Comparison of ENCODE assay signal across 11 cellular contexts in the genomic region with DNA sequence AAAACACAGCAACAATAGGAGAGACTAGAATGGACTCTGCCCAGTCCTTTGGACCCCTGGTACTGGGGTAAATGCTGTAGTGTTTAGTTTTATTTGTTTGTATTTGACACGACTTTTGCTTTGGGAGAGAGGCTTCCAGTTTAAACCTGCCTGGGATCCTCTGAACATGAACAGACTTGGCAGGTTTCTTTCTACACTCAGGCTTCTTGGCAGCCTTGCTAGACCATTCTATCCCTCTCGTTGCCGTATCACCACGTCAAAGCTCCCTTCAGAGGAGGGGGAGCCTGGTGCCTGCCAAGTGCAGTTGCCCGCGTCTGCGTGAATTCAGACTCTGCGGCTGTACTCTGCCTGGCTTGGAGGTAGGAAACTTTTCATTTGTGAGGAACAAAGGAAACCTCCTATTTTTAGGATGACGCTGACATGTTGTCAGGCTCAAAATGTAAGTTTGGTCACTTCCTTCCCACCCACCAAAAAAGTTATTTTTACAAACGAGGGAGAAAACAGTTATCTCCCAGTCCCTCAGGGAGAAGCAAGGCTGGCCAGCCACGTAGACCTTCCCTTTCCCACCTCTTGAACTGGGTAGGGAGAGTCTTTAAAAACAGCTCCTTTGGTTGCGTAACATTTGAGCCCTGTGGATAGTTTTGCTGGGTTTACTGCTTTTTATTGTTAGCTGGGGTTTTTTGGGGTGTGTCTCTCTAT. TPM values are rescaled to one million over a fixed set of nuclear protein-coding genes. Genes with fewer than 3 reads are reported as not detected.
DNase-seq lines count a peak whose midpoint lies in the region; ATAC-seq, FAIRE-seq and TF ChIP-seq lines count a peak whose summit lies in the region.
"Had no signal": no experiment of that assay in that cellular context is flagged by ENCODE, and none has a peak within 500 bp of the region (broad histone marks: within the 10 kb centered on the region; RNA-seq: fewer than 3 reads in every experiment).

No MANE protein-coding gene starts in this region.

- no peak for TF ChIP-seq RAD21 in Ishikawa (IDR thresholded peaks at IDR 0.05; ENCODE audit: low read depth)

- no peak for TF ChIP-seq POLR2A in GM12891 (IDR thresholded peaks at IDR 0.05; ENCODE audit: low read depth, low read length)

- peak overlapping the region; percentile 52 to 63 (median 62) for H3K4me3 ChIP-seq in skeletal muscle tissue (ENCODE audit: low read length in 3 of 3)

- no peak for FAIRE-seq in GM12891 (lab: Jason Lieb, UNC)
- FAIRE-seq: islet of Langerhans had no signal

- ATAC-seq in GM19452 (IDR thresholded peaks at IDR 0.05; ENCODE audit: unreplicated experiment), result no peak
- ATAC-seq: stimulated activated naive CD8-positive, alpha-beta T cell treated with anti-CD3 and anti-CD28 coated beads, Interleukin-15, amount 100 ng/mL, for 72 hours had no signal

- H3K27ac ChIP-seq in caudate nucleus (ENCODE audit: low read depth, low read length) (peak overlapping the region; percentile 95), layer of hippocampus (ENCODE audit: low read depth, low read length) (peak overlapping the region; percentile 97), skeletal muscle tissue (ENCODE audit: low read depth, low read length) (peak overlapping the region; percentile 85)

- H3K36me3 ChIP-seq in skeletal muscle tissue (ENCODE audit: control insufficient read depth in 3 of 3, insufficient read depth in 3 of 3, low read length in 3 of 3), result peaks cover 0 to 4% (median 0%) of the 10 kb centered on the region in 3 donors

- peak in 39 of 61 donors; percentile 24 to 75 (median 46) for DNase-seq in caudate nucleus (lab: John Stamatoyannopoulos, UW)
- no peak for DNase-seq in NCI-H1048 (lab: John Stamatoyannopoulos, UW)
- DNase-seq in glomerular visceral epithelial cell (ENCODE audit: extremely low spot score), result no peak
- no peak for DNase-seq in GM12891 (ENCODE audit: insufficient read length, low spot score)
- DNase-seq: NCI-H510A treated with DMSO at 0.1 percent for 48 hours; stimulated activated naive CD8-positive, alpha-beta T cell treated with anti-CD3 and anti-CD28 coated beads, Interleukin-15, amount 100 ng/mL, for 72 hours had no signal

- no peak for TF ChIP-seq EP300 in Ishikawa (IDR thresholded peaks at IDR 0.05; ENCODE audit: borderline replicate concordance)

- H3K27me3 ChIP-seq in layer of hippocampus (ENCODE audit: control insufficient read depth, insufficient read depth, low read length), result no peaks in the 10 kb centered on the region
- H3K27me3 ChIP-seq in skeletal muscle tissue (ENCODE audit: control insufficient read depth in 3 of 3, insufficient read depth in 3 of 3, low read length in 3 of 3), result no peaks in the 10 kb centered on the region

- H3K4me1 ChIP-seq in skeletal muscle tissue (ENCODE audit: control insufficient read depth in 3 of 3, insufficient read depth in 3 of 3, low read length in 3 of 3), result peaks cover 70 to 85% (median 83%) of the 10 kb centered on the region in 3 donors

- H3K9ac ChIP-seq in skeletal muscle tissue (ENCODE audit: low read depth in 1 of 3, low read length in 3 of 3), result peak overlapping the region; percentile 71 to 81 (median 81)

- no peaks in the 10 kb centered on the region for H3K9me3 ChIP-seq in skeletal muscle tissue (ENCODE audit: control insufficient read depth in 3 of 3, low read length in 3 of 3)

TF ChIP-seq in Ishikawa, 13 proteins besides CTCF, POLR2A, EP300 and RAD21:
- TF ChIP-seq EGR1 (IDR thresholded peaks at IDR 0.05) (no peak), NFIC (IDR thresholded peaks at IDR 0.05) (no peak), CEBPB (IDR thresholded peaks at IDR 0.05) (peak; percentile 97)
TF ChIP-seq in Ishikawa: peak in this region for 1.

TF ChIP-seq in GM12891, 5 proteins besides CTCF, POLR2A, EP300 and RAD21:
- TF ChIP-seq SPI1 (IDR thresholded peaks at IDR 0.05; ENCODE audit: low read depth, low read length) (no peak), POU2F2 (IDR thresholded peaks at IDR 0.05; ENCODE audit: low read depth, low read length) (no peak), TAF1 (IDR thresholded peaks at IDR 0.05; ENCODE audit: low read depth, low read length) (no peak), POLR2AphosphoS5 (IDR thresholded peaks at IDR 0.05; ENCODE audit: low read depth, low read length) (no peak), PAX5 (IDR thresholded peaks at IDR 0.05; ENCODE audit: insufficient read depth, low read length, severe bottlenecking) (no peak)

RNA-seq across cellular contexts. Expression of a gene that starts 26.0 kb away (rescaled TPM):
- 62.6 TPM for total RNA-seq in skeletal muscle tissue
- 7.8 TPM for polyA plus RNA-seq in GM12891 (2012; ENCODE audit: low read depth, missing spikeins)

Comparison
In these comparisons a context has a peak if more than half of its experiments do, and no peak if none do; other contexts are left out.
1. DNase-seq: peak in caudate nucleus (39 of 61); none in NCI-H1048 (single experiment), glomerular visceral epithelial cell (single experiment) and GM12891 (single experiment).
2. Peak in every context shown above with its lines, with median percentiles within 50 percentile points of each other: H3K27ac ChIP-seq.